ENCODE assay signal across 8 cellular contexts in the genomic region with DNA sequence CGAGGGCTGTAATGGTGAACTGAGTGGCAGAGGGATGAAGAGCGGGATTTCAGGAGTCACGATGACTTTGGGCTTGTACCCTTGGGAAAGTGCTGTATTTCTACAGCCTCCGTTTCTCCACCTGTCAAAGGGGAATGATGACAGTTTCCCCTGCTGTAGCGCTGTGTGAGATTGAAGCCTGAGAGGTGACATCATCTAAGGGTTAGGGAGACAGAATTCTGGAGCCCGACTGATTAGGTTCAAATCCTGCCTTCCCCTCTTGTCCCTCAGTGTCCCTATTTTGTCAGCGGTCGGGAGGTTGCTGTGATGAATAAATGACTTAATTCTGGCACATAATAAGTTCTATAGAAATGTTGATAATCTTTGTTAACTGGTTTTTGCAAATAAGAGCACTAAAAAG. TPM values are rescaled to one million over a fixed set of nuclear protein-coding genes. Genes with fewer than 3 reads are reported as not detected.
DNase-seq lines count a peak whose midpoint lies in the region; ATAC-seq and TF ChIP-seq lines count a peak whose summit lies in the region.

No MANE protein-coding gene starts in this region.

- TF ChIP-seq CTCF in AG04449 (IDR thresholded peaks at IDR 0.05; ENCODE audit: insufficient read depth, low read length, missing control alignments): no peak
- TF ChIP-seq CTCF in KMS-11 (conservative IDR thresholded peaks at IDR 0.05; ENCODE audit: low read depth, low read length): no peak
- no peak for TF ChIP-seq CTCF in colonic mucosa (IDR thresholded peaks at IDR 0.05)

- peaks cover 5 to 43% (median 10%) of the 10 kb centered on the region in 3 donors for H3K36me3 Mint-ChIP-seq in naive thymus-derived CD8-positive, alpha-beta T cell

- POLR2A ChIA-PET in AG04449 (lab: Yijun Ruan, JAX): no interaction called here
- POLR2A ChIA-PET in naive thymus-derived CD8-positive, alpha-beta T cell (lab: Charles Lee): interaction anchor here (0.5 to 1.1 kb wide), 4 partner anchors 13 to 449 kb away, joined by 3 to 4 read pairs (median 3); a partner anchor contains a TSS

- H3K4me2 ChIP-seq in KMS-11: peak overlapping the region; percentile 97

- H3K9me3 ChIP-seq in colonic mucosa: no peaks in the 10 kb centered on the region

- H3K27ac ChIP-seq in KMS-11 (peak overlapping the region; percentile 51), colonic mucosa (peak overlapping the region; percentile 80)

- peaks cover 12 to 39% (median 29%) of the 10 kb centered on the region in 4 donors for H3K4me1 Mint-ChIP-seq in naive thymus-derived CD8-positive, alpha-beta T cell

- no peaks in the 10 kb centered on the region for H3K9me3 Mint-ChIP-seq in naive thymus-derived CD8-positive, alpha-beta T cell

- peaks cover 28% of the 10 kb centered on the region for H3K4me1 ChIP-seq in KMS-11 (ENCODE audit: low read depth, poor library complexity, severe bottlenecking)
- H3K4me1 ChIP-seq in colonic mucosa: peaks cover 5% of the 10 kb centered on the region

- H3K4me3 Mint-ChIP-seq in naive thymus-derived CD8-positive, alpha-beta T cell: peak overlapping the region; percentile 94 to 100 (median 98)

- no peak for ATAC-seq in naive thymus-derived CD8-positive, alpha-beta T cell
- ATAC-seq in GM21360 (IDR thresholded peaks at IDR 0.05; ENCODE audit: unreplicated experiment): no peak
- no peak for ATAC-seq in HG02884 (IDR thresholded peaks at IDR 0.05; ENCODE audit: unreplicated experiment)

- H3K4me3 ChIP-seq in AG04449 (ENCODE audit: low read depth, low read length): peak overlapping the region; percentile 99
- H3K4me3 ChIP-seq in KMS-11 (IDR thresholded peaks at IDR 0.05; ENCODE audit: insufficient read depth, low read depth, low read length): no peak overlapping the region
- H3K4me3 ChIP-seq in colonic mucosa: peak overlapping the region; percentile 90

- H2AFZ ChIP-seq in KMS-11 (ENCODE audit: low read depth): peak overlapping the region; percentile 69

- H3K27me3 ChIP-seq in KMS-11 (ENCODE audit: insufficient read depth, low read depth): no peaks in the 10 kb centered on the region
- no peaks in the 10 kb centered on the region for H3K27me3 ChIP-seq in colonic mucosa

- H3K27ac Mint-ChIP-seq in naive thymus-derived CD8-positive, alpha-beta T cell: peak overlapping the region; percentile 37 to 99 (median 94)

- DNase-seq in AG04449 (ENCODE audit: low read depth, low spot score) (no peak), colonic mucosa (no peak), NCI-H187 (lab: John Stamatoyannopoulos, UW) (no peak), NCI-H510A (lab: John Stamatoyannopoulos, UW) (no peak)
- DNase-seq in naive thymus-derived CD8-positive, alpha-beta T cell: no peak

- H3K9ac ChIP-seq in KMS-11: peak overlapping the region; percentile 78
- peak overlapping the region; percentile 77 to 93 for H3K9ac ChIP-seq in colonic mucosa (ENCODE audit: low read depth in 2 of 2, low read length in 2 of 2)

- CTCF ChIA-PET in AG04449 (lab: Yijun Ruan, JAX): interaction anchor here (19.7 kb wide), 1 partner anchor 134 kb away, joined by 1180 read pairs; a partner anchor contains a TSS

- intact Hi-C loops in colonic mucosa (cut with DNase I): loop anchor here (5.0 kb wide), 1 partner anchor 320 kb away; no protein-coding TSS in a partner anchor

- peaks cover 26% of the 10 kb centered on the region; the same call in 1 of the 2 replicates for H3K79me2 ChIP-seq in KMS-11 (ENCODE audit: insufficient read depth, low read depth)

- no peaks in the 10 kb centered on the region for H3K27me3 Mint-ChIP-seq in naive thymus-derived CD8-positive, alpha-beta T cell

- no peaks in the 10 kb centered on the region for H4K20me1 ChIP-seq in KMS-11 (ENCODE audit: insufficient read depth)

- H3K36me3 ChIP-seq in KMS-11 (ENCODE audit: insufficient read depth) (no peaks in the 10 kb centered on the region; the same call in 1 of the 2 replicates), colonic mucosa (no peaks in the 10 kb centered on the region)

RNA-seq across cellular contexts. Expression of a gene that starts 0.7 kb away (rescaled TPM):
- 100 to 1,000 TPM in 1 of 2 donors, 10 to 100 TPM in 1; 48.9 to 116 TPM for total RNA-seq in colonic mucosa
- total RNA-seq in naive thymus-derived CD8-positive, alpha-beta T cell: 10 to 100 TPM; 47.9 to 50.8 TPM
- polyA plus RNA-seq in naive thymus-derived CD8-positive, alpha-beta T cell: 10 to 100 TPM; 25.3 to 50.6 (median 31.3) TPM

RNA-seq across cellular contexts. Expression of a gene that starts 18.2 kb away (rescaled TPM):
- 10 to 100 TPM in 1 of 2 donors, 1 to 10 TPM in 1; 3.5 to 13.1 TPM for total RNA-seq in colonic mucosa
- total RNA-seq in naive thymus-derived CD8-positive, alpha-beta T cell: 1 to 10 TPM; 1.9 to 2.0 TPM
- 1 to 10 TPM; 1.2 to 3.9 (median 2.8) TPM for polyA plus RNA-seq in naive thymus-derived CD8-positive, alpha-beta T cell

RNA-seq across cellular contexts. Expression of a gene that starts 21.6 kb away (rescaled TPM):
- total RNA-seq in colonic mucosa: 1 to 10 TPM; 2.4 to 5.2 TPM
- total RNA-seq in naive thymus-derived CD8-positive, alpha-beta T cell: 1 to 10 TPM; 3.0 TPM
- polyA plus RNA-seq in naive thymus-derived CD8-positive, alpha-beta T cell: under 1 TPM; 0.18 to 0.60 (median 0.48) TPM

RNA-seq across cellular contexts. Expression of a gene that starts 34.0 kb away (rescaled TPM):
- under 1 TPM; 0.19 to 0.37 TPM for total RNA-seq in colonic mucosa
- under 1 TPM in 1 of 2 experiments, not detected in 1; 0.57 TPM for total RNA-seq in naive thymus-derived CD8-positive, alpha-beta T cell
- under 1 TPM in 2 of 3 donors, not detected in 1; 0.22 to 0.42 TPM for polyA plus RNA-seq in naive thymus-derived CD8-positive, alpha-beta T cell

RNA-seq across cellular contexts. Expression of a gene that starts 37.0 kb away (rescaled TPM):
- total RNA-seq in colonic mucosa: 1 to 10 TPM in 1 of 2 donors, under 1 TPM in 1; 0.74 to 1.3 TPM
- total RNA-seq in naive thymus-derived CD8-positive, alpha-beta T cell: not detected
- not detected for polyA plus RNA-seq in naive thymus-derived CD8-positive, alpha-beta T cell
